9 cellular contexts compared by ENCODE assay signal in genomic region chr14:92037989-92038388, GRCh38. TPM values are rescaled to one million over a fixed set of nuclear protein-coding genes. Genes with fewer than 3 reads are reported as not detected.
DNase-seq lines count a peak whose midpoint lies in the region; ATAC-seq and TF ChIP-seq lines count a peak whose summit lies in the region.
"Had no signal": no experiment of that assay in that cellular context is flagged by ENCODE, and none has a peak within 500 bp of the region (broad histone marks: within the 10 kb centered on the region; RNA-seq: fewer than 3 reads in every experiment).

No MANE protein-coding gene starts in this region.

- CTCF ChIA-PET in activated CD8-positive, alpha-beta T cell treated with anti-CD3 and anti-CD28 coated beads, Interleukin-2, amount 10 ng/mL, durations not matched to agents 7 days and 5 days (lab: Charles Lee) = interaction anchor here (4.6 kb wide), 1 partner anchor 69 kb away, joined by 29 read pairs; the partner anchor contains the start of gene ATXN3

- no peaks in the 10 kb centered on the region for H3K36me3 ChIP-seq in hepatocyte (replicated peaks; ENCODE audit: insufficient read depth, low read depth)

- no peak for DNase-seq in activated CD4-positive, alpha-beta T cell treated with anti-CD3 and anti-CD28 coated beads, Interleukin-2, amount 10 ng/mL, durations not matched to agents 24 days and 14 days
- no peak for DNase-seq in activated CD4-positive, alpha-beta T cell treated with anti-CD3 and anti-CD28 coated beads, Interleukin-2, amount 50 U/mL, for 4 hours
- DNase-seq in activated CD8-positive, alpha-beta T cell treated with anti-CD3 and anti-CD28 coated beads, Interleukin-2, amount 10 ng/mL, durations not matched to agents 7 days and 5 days = no peak
- DNase-seq in hepatocyte (ENCODE audit: low spot score) (no peak), GOT3 (lab: John Stamatoyannopoulos, UW) (no peak), SW480 (ENCODE audit: low spot score) (no peak), occipital lobe (lab: John Stamatoyannopoulos, UW) (no peak)
- no peak for DNase-seq in stimulated activated naive B cell treated with anti-CD40 and anti-IgM and Interleukin-4, amounts not matched to agents 10 μg/mL and 1 μg/mL and 100 μg/mL, for 72 hours
- DNase-seq: C1 segment of cervical spinal cord had no signal

- H3K36me3 Mint-ChIP-seq in activated CD4-positive, alpha-beta T cell treated with anti-CD3 and anti-CD28 coated beads, Interleukin-2, amount 10 ng/mL, durations not matched to agents 24 days and 14 days (ENCODE audit: low read depth) = peaks cover 21% of the 10 kb centered on the region
- peaks cover 15% of the 10 kb centered on the region for H3K36me3 Mint-ChIP-seq in activated CD8-positive, alpha-beta T cell treated with anti-CD3 and anti-CD28 coated beads, Interleukin-2, amount 10 ng/mL, durations not matched to agents 7 days and 5 days (ENCODE audit: low read depth)
- peaks cover 5 to 12% of the 10 kb centered on the region in 2 donors for H3K36me3 Mint-ChIP-seq in stimulated activated naive B cell treated with anti-CD40 and anti-IgM and Interleukin-4, amounts not matched to agents 10 μg/mL and 1 μg/mL and 100 μg/mL, for 72 hours

- no peaks in the 10 kb centered on the region for H3K9me3 Mint-ChIP-seq in activated CD4-positive, alpha-beta T cell treated with anti-CD3 and anti-CD28 coated beads, Interleukin-2, amount 10 ng/mL, durations not matched to agents 24 days and 14 days
- no peaks in the 10 kb centered on the region for H3K9me3 Mint-ChIP-seq in activated CD8-positive, alpha-beta T cell treated with anti-CD3 and anti-CD28 coated beads, Interleukin-2, amount 10 ng/mL, durations not matched to agents 7 days and 5 days (ENCODE audit: insufficient read depth)
- no peaks in the 10 kb centered on the region for H3K9me3 Mint-ChIP-seq in stimulated activated naive B cell treated with anti-CD40 and anti-IgM and Interleukin-4, amounts not matched to agents 10 μg/mL and 1 μg/mL and 100 μg/mL, for 72 hours

- no peak for ATAC-seq in activated CD8-positive, alpha-beta T cell treated with anti-CD3 and anti-CD28 coated beads, Interleukin-2, amount 10 ng/mL, durations not matched to agents 7 days and 5 days
- no peak for ATAC-seq in stimulated activated naive B cell treated with anti-CD40 and anti-IgM and Interleukin-4, amounts not matched to agents 10 μg/mL and 1 μg/mL and 100 μg/mL, for 72 hours (replicated peaks)

- peaks cover 30% of the 10 kb centered on the region for H3K4me1 ChIP-seq in hepatocyte (ENCODE audit: insufficient read depth)

- H3K27me3 Mint-ChIP-seq in activated CD4-positive, alpha-beta T cell treated with anti-CD3 and anti-CD28 coated beads, Interleukin-2, amount 10 ng/mL, durations not matched to agents 24 days and 14 days = no peaks in the 10 kb centered on the region
- no peaks in the 10 kb centered on the region for H3K27me3 Mint-ChIP-seq in activated CD8-positive, alpha-beta T cell treated with anti-CD3 and anti-CD28 coated beads, Interleukin-2, amount 10 ng/mL, durations not matched to agents 7 days and 5 days (ENCODE audit: low read depth)
- no peaks in the 10 kb centered on the region for H3K27me3 Mint-ChIP-seq in stimulated activated naive B cell treated with anti-CD40 and anti-IgM and Interleukin-4, amounts not matched to agents 10 μg/mL and 1 μg/mL and 100 μg/mL, for 72 hours

- H4K20me1 ChIP-seq in hepatocyte (ENCODE audit: insufficient read depth, poor library complexity, severe bottlenecking) = peaks cover 28% of the 10 kb centered on the region

- POLR2A ChIA-PET in activated CD8-positive, alpha-beta T cell treated with anti-CD3 and anti-CD28 coated beads, Interleukin-2, amount 10 ng/mL, durations not matched to agents 7 days and 5 days (lab: Charles Lee) = interaction anchor here (1.0 kb wide), 1 partner anchor 84 kb away, joined by 3 read pairs; the partner anchor contains the start of genes CPSF2 and NDUFB1

- TF ChIP-seq CTCF in hepatocyte (IDR thresholded peaks at IDR 0.05; ENCODE audit: poor library complexity) = no peak

- 50% methylated on average over 3 of the region's 3 CpGs for WGBS in hepatocyte (ENCODE audit: low lambda C conversion rate, missing lambda C conversion rate)

- peaks cover 76% of the 10 kb centered on the region for H3K79me2 ChIP-seq in hepatocyte

- intact Hi-C loops in activated CD4-positive, alpha-beta T cell treated with anti-CD3 and anti-CD28 coated beads, Interleukin-2, amount 10 ng/mL, durations not matched to agents 24 days and 14 days (cut with micrococcal nuclease) = loop anchor here (5.0 kb wide), 1 partner anchor 36 kb away; no protein-coding TSS in a partner anchor

- no peaks in the 10 kb centered on the region for H3K9me3 ChIP-seq in hepatocyte (ENCODE audit: low read depth)

- H3K4me1 Mint-ChIP-seq in activated CD4-positive, alpha-beta T cell treated with anti-CD3 and anti-CD28 coated beads, Interleukin-2, amount 10 ng/mL, durations not matched to agents 24 days and 14 days = peaks cover 37% of the 10 kb centered on the region
- H3K4me1 Mint-ChIP-seq in activated CD8-positive, alpha-beta T cell treated with anti-CD3 and anti-CD28 coated beads, Interleukin-2, amount 10 ng/mL, durations not matched to agents 7 days and 5 days (ENCODE audit: low read depth) = peaks cover 43% of the 10 kb centered on the region
- peaks cover 16 to 38% of the 10 kb centered on the region in 2 donors for H3K4me1 Mint-ChIP-seq in stimulated activated naive B cell treated with anti-CD40 and anti-IgM and Interleukin-4, amounts not matched to agents 10 μg/mL and 1 μg/mL and 100 μg/mL, for 72 hours

- H3K4me3 ChIP-seq in hepatocyte = peak overlapping the region; percentile 57

- H3K27me3 ChIP-seq in hepatocyte = no peaks in the 10 kb centered on the region

- H3K4me3 Mint-ChIP-seq in activated CD4-positive, alpha-beta T cell treated with anti-CD3 and anti-CD28 coated beads, Interleukin-2, amount 10 ng/mL, durations not matched to agents 24 days and 14 days = peak overlapping the region; percentile 93
- peak overlapping the region; percentile 96 for H3K4me3 Mint-ChIP-seq in activated CD8-positive, alpha-beta T cell treated with anti-CD3 and anti-CD28 coated beads, Interleukin-2, amount 10 ng/mL, durations not matched to agents 7 days and 5 days
- H3K4me3 Mint-ChIP-seq in stimulated activated naive B cell treated with anti-CD40 and anti-IgM and Interleukin-4, amounts not matched to agents 10 μg/mL and 1 μg/mL and 100 μg/mL, for 72 hours = peak overlapping the region; percentile 5 to 90

- H2AFZ ChIP-seq in hepatocyte = no peak overlapping the region

- peak overlapping the region; percentile 86 for H3K4me2 ChIP-seq in hepatocyte

- no peaks in the 10 kb centered on the region for H3K9me2 ChIP-seq in hepatocyte (replicated peaks; ENCODE audit: insufficient read depth)

- no peak overlapping the region for H3K27ac ChIP-seq in hepatocyte

- H3K27ac Mint-ChIP-seq in activated CD4-positive, alpha-beta T cell treated with anti-CD3 and anti-CD28 coated beads, Interleukin-2, amount 10 ng/mL, durations not matched to agents 24 days and 14 days = peak overlapping the region; percentile 45
- peak overlapping the region; percentile 66 for H3K27ac Mint-ChIP-seq in activated CD8-positive, alpha-beta T cell treated with anti-CD3 and anti-CD28 coated beads, Interleukin-2, amount 10 ng/mL, durations not matched to agents 7 days and 5 days
- no peak overlapping the region for H3K27ac Mint-ChIP-seq in stimulated activated naive B cell treated with anti-CD40 and anti-IgM and Interleukin-4, amounts not matched to agents 10 μg/mL and 1 μg/mL and 100 μg/mL, for 72 hours

RNA-seq across cellular contexts. Expression of gene TRIP11, which starts 1.9 kb away (rescaled TPM):
- 38.6 and 42.0 TPM in 2 replicates for total RNA-seq in activated CD4-positive, alpha-beta T cell treated with anti-CD3 and anti-CD28 coated beads, Interleukin-2, amount 10 ng/mL, durations not matched to agents 24 days and 14 days
- 10 to 100 TPM; 43.6 to 44.5 TPM for total RNA-seq in activated CD8-positive, alpha-beta T cell treated with anti-CD3 and anti-CD28 coated beads, Interleukin-2, amount 10 ng/mL, durations not matched to agents 7 days and 5 days
- total RNA-seq in hepatocyte (44.7 and 50.5 TPM in 2 replicates), occipital lobe (49.4 TPM)
- polyA plus RNA-seq in hepatocyte = 39.2 TPM in 2 replicates
